Comparison of ENCODE assay signal across 29 cellular contexts in genomic region chr12:113409462-113410124, GRCh38. TPM values are rescaled to one million over a fixed set of nuclear protein-coding genes. Genes with fewer than 3 reads are reported as not detected.
"Had no signal": no experiment of that assay in that cellular context is flagged by ENCODE, and none has a peak within 500 bp of the region (broad histone marks: within the 10 kb centered on the region; RNA-seq: fewer than 3 reads in every experiment).

No MANE protein-coding gene starts in this region.

- H3K9me3 Mint-ChIP-seq: memory B cell; nephron; neural progenitor cell; stimulated activated memory B cell treated with anti-CD40 and anti-IgM and Interleukin-4, amounts not matched to agents 10 μg/mL and 1 μg/mL and 100 μg/mL, for 72 hours; type B pancreatic cell had no signal

- H3K36me3 Mint-ChIP-seq: memory B cell; neural progenitor cell; stimulated activated memory B cell treated with anti-CD40 and anti-IgM and Interleukin-4, amounts not matched to agents 10 μg/mL and 1 μg/mL and 100 μg/mL, for 72 hours; type B pancreatic cell had no signal

- H3K27ac Mint-ChIP-seq: memory B cell; nephron; neural progenitor cell; stimulated activated memory B cell treated with anti-CD40 and anti-IgM and Interleukin-4, amounts not matched to agents 10 μg/mL and 1 μg/mL and 100 μg/mL, for 72 hours; type B pancreatic cell had no signal

- H3K4me1 ChIP-seq: foreskin keratinocyte, left ventricle myocardium inferior, neural progenitor cell, psoas muscle, spleen, testis, tibial artery had no signal

- ATAC-seq: esophagus mucosa; foreskin keratinocyte; gastroesophageal sphincter; heart right ventricle; left cardiac atrium; psoas muscle; right cardiac atrium; stimulated activated memory B cell treated with anti-CD40 and anti-IgM and Interleukin-4, amounts not matched to agents 10 μg/mL and 1 μg/mL and 100 μg/mL, for 72 hours; stimulated activated naive CD8-positive, alpha-beta T cell treated with anti-CD3 and anti-CD28 coated beads, Interleukin-15, Interleukin-2, amounts not matched to agents 100 U/mL and 50 U/mL, for 24 hours had no signal

- H3K36me3 ChIP-seq: gastroesophageal sphincter, heart right ventricle, left ventricle myocardium inferior, neural progenitor cell, spleen, tibial artery had no signal

- H3K27me3 ChIP-seq: dorsolateral prefrontal cortex, neural progenitor cell, testis had no signal

- H3K9me3 ChIP-seq: gastroesophageal sphincter, heart right ventricle, left ventricle myocardium inferior, psoas muscle, spleen, testis, tibial artery had no signal

- H3K4me3 ChIP-seq: dorsolateral prefrontal cortex, gastroesophageal sphincter, heart right ventricle, left ventricle myocardium inferior, lung, neural progenitor cell, psoas muscle, skin epidermis, spleen, testis, tibial artery had no signal

- H3K27ac ChIP-seq: dorsolateral prefrontal cortex, epithelial cell of prostate, foreskin keratinocyte, gastroesophageal sphincter, heart right ventricle, left ventricle myocardium inferior, neural progenitor cell, psoas muscle, skin epidermis, spleen, testis, tibial artery had no signal

- H3K4me3 Mint-ChIP-seq: memory B cell; nephron; neural progenitor cell; stimulated activated memory B cell treated with anti-CD40 and anti-IgM and Interleukin-4, amounts not matched to agents 10 μg/mL and 1 μg/mL and 100 μg/mL, for 72 hours; type B pancreatic cell had no signal

- H3K4me1 Mint-ChIP-seq: memory B cell, neural progenitor cell had no signal

- DNase-seq: cerebellar nuclear complex; cortex of kidney; effector CD4-positive, alpha-beta T cell; foreskin keratinocyte; glutamatergic neuron; heart right ventricle; left cardiac atrium; left ventricle myocardium inferior; psoas muscle; right cardiac atrium; spleen; stimulated activated CD4-positive, alpha-beta T cell treated with anti-CD3 and anti-CD28 coated beads, Interleukin-4, amount 100 ng/mL, for 4 hours; stimulated activated naive CD8-positive, alpha-beta T cell treated with anti-CD3 and anti-CD28 coated beads, Interleukin-15, Interleukin-2, amounts not matched to agents 100 U/mL and 50 U/mL, for 24 hours; testis; tibial artery had no signal

RNA-seq across cellular contexts. Expression of gene SDS, which starts 5.9 kb away (rescaled TPM):
- total RNA-seq: foreskin keratinocyte, kidney epithelial cell, left ventricle myocardium inferior, osteocyte, urinary bladder had no signal
